ENCODE assay signal across 8 cellular contexts in the genomic region with DNA sequence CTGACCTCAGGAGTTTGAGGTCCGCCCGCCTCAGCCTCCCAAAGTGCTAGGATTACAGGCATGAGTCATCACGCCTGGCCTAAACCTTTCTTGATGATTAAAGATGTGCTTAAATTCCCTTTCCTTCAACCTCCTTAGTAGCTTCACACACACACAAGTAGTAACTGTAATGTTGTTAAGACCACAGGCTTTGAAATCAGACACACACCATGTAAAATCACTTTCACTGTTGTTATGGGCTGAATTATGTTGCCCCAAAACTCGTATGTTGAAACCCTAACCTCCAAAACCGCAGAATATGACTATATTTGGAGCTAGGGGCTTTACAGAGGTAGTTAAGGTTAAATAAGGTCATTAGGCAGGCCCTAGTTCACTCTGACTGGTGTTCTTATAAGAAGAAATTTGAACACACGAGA.
DNase-seq lines count a peak whose midpoint lies in the region; ATAC-seq and TF ChIP-seq lines count a peak whose summit lies in the region.

No MANE protein-coding gene starts in this region.

- DNase-seq in HCT116 (ENCODE audit: low read depth, low spot score) (no peak), Kasumi-1 (lab: John Stamatoyannopoulos, UW) (peak; percentile 17 to 25), fibroblast of mammary gland (ENCODE audit: low read depth) (peak; percentile 50), epidermal melanocyte (ENCODE audit: insufficient read length, low spot score) (no peak), NCI-H2081 treated with DMSO at 0.1 percent for 48 hours (lab: John Stamatoyannopoulos, UW) (no peak), foreskin melanocyte (no peak), lower lobe of right lung (no peak)

- H3K9me3 ChIP-seq in HCT116 (ENCODE audit: control insufficient read depth in 1 of 2, insufficient read depth in 1 of 2, low read depth in 1 of 2, low read length in 2 of 2), result no peaks in the 10 kb centered on the region
- H3K9me3 ChIP-seq in lower lobe of right lung, result no peaks in the 10 kb centered on the region

- BruUV-seq in HCT116 (replicated peaks; lab: Mats Ljungman, UMichigan), result no TSS peak

- TF ChIP-seq RAD21 in HCT116 (IDR thresholded peaks at IDR 0.05; ENCODE audit: low read depth), result no peak

- RAD21 ChIA-PET in HCT116 (lab: Charles Lee; ENCODE audit: low non-redundant PET in 1 of 2, low total read pairs in 2 of 2, uncharacterized antibody in 2 of 2, unreplicated experiment in 2 of 2), result no interaction called here

- TF ChIP-seq CTCF in HCT116 (IDR thresholded peaks at IDR 0.05 in 2 of 3, conservative IDR thresholded peaks at IDR 0.05 in 1 of 3; ENCODE audit: borderline replicate concordance in 1 of 3, insufficient read depth in 1 of 3, low read depth in 2 of 3, low read length in 2 of 3), result no peak
- TF ChIP-seq CTCF in fibroblast of mammary gland (conservative IDR thresholded peaks at IDR 0.05; ENCODE audit: control insufficient read depth, insufficient read depth, low read depth, low read length), result no peak
- TF ChIP-seq CTCF in lower lobe of right lung (IDR thresholded peaks at IDR 0.05), result no peak

- intact Hi-C loops in HCT116 (cut with micrococcal nuclease) (no loop called here), lower lobe of right lung (cut with DNase I) (no loop called here)

- no peaks in the 10 kb centered on the region for H3K79me2 ChIP-seq in HCT116 (ENCODE audit: insufficient read depth, low read length)

- no peak overlapping the region for H3K9ac ChIP-seq in HCT116 (ENCODE audit: low read length)

- no peaks in the 10 kb centered on the region for H3K36me3 ChIP-seq in HCT116 (ENCODE audit: control insufficient read depth in 1 of 2, insufficient read depth in 2 of 2, low read length in 2 of 2)
- H3K36me3 ChIP-seq in lower lobe of right lung, result no peaks in the 10 kb centered on the region

- POLR2A ChIA-PET in HCT116 (lab: Charles Lee), result no interaction called here

- H3K4me1 ChIP-seq in HCT116 (ENCODE audit: control insufficient read depth in 1 of 2, insufficient read depth in 2 of 2, low read length in 2 of 2) (peaks cover 0 to 16% of the 10 kb centered on the region in 2 experiments; a peak in 2 of 4 replicates), lower lobe of right lung (no peaks in the 10 kb centered on the region)

- no peak for TF ChIP-seq POLR2A in HCT116 (IDR thresholded peaks at IDR 0.05; ENCODE audit: borderline replicate concordance, extremely low read depth, insufficient read depth, insufficient read length)

- H2AFZ ChIP-seq in HCT116 (ENCODE audit: low read depth, low read length, poor library complexity, severe bottlenecking), result peak overlapping the region; percentile 44

- peak; percentile 91 for ATAC-seq in GM18519 (IDR thresholded peaks at IDR 0.05; ENCODE audit: low FRiP score, unreplicated experiment)
- ATAC-seq in HCT116, result no peak
- ATAC-seq in lower lobe of right lung, result no peak

- H4K20me1 ChIP-seq in HCT116 (ENCODE audit: insufficient read depth), result no peaks in the 10 kb centered on the region

- H3K27ac ChIP-seq in HCT116 (ENCODE audit: low read depth, low read length) (no peak overlapping the region), lower lobe of right lung (no peak overlapping the region)

- H3K27me3 ChIP-seq in HCT116 (ENCODE audit: insufficient read depth, low read length) (no peaks in the 10 kb centered on the region), lower lobe of right lung (ENCODE audit: low read depth) (no peaks in the 10 kb centered on the region)

- H3K9me2 ChIP-seq in HCT116 (ENCODE audit: insufficient read depth), result no peaks in the 10 kb centered on the region

- no peak overlapping the region for H3K4me3 ChIP-seq in HCT116 (replicated peaks in 1 of 2; ENCODE audit: low read depth in 1 of 2, low read length in 2 of 2)
- H3K4me3 ChIP-seq in fibroblast of mammary gland (ENCODE audit: control insufficient read depth, low read depth, low read length), result no peak overlapping the region
- no peak overlapping the region for H3K4me3 ChIP-seq in lower lobe of right lung

- CTCF ChIA-PET in HCT116 (lab: Charles Lee), result interaction anchor here (1.3 kb wide), 1 partner anchor 9 kb away, joined by 3 read pairs; no protein-coding TSS in a partner anchor

- no peak overlapping the region for H3K4me2 ChIP-seq in HCT116 (ENCODE audit: low read length)

TF ChIP-seq in HCT116, 20 proteins besides CTCF, POLR2A, EP300 and RAD21:
- no peak for TF ChIP-seq SP1 (IDR thresholded peaks at IDR 0.05; ENCODE audit: low read depth)
- TF ChIP-seq SIN3A (IDR thresholded peaks at IDR 0.05; ENCODE audit: low read depth), result no peak
- no peak for TF ChIP-seq EGR1 (IDR thresholded peaks at IDR 0.05; ENCODE audit: low read depth)
- no peak for TF ChIP-seq REST (IDR thresholded peaks at IDR 0.05; ENCODE audit: low read depth)
- TF ChIP-seq ZFX (IDR thresholded peaks at IDR 0.05), result no peak

Comparison
In these comparisons a context has a peak if more than half of its experiments do, and no peak if none do; other contexts are left out.
1. DNase-seq: peak in Kasumi-1 (2 of 2) and fibroblast of mammary gland (single experiment); none in HCT116 (single experiment), epidermal melanocyte (single experiment), NCI-H2081 treated with DMSO at 0.1 percent for 48 hours (single experiment), foreskin melanocyte (single experiment) and lower lobe of right lung (single experiment).